ENCODE assay signal across 17 cellular contexts in the genomic region with DNA sequence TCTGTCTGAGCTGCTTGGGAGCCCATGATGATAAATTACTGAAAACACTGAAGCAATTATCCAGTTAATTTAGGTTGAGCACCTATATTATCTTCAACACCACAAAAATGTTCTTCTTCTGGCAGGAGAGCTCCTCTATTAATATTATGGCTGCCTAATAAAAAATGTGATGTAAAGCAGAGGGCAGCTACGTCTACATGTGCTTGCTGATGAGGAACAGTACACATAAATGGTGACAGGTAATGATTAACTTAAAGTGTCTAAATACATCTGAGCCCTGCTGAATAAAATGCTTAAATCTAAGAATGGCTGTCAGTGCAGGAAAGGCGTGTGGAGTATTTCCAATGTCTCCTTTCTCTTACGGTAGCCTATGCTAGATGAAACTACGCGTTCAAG.
DNase-seq lines count a peak whose midpoint lies in the region; ATAC-seq and TF ChIP-seq lines count a peak whose summit lies in the region.
"Had no signal": no experiment of that assay in that cellular context is flagged by ENCODE, and none has a peak within 500 bp of the region (broad histone marks: within the 10 kb centered on the region; RNA-seq: fewer than 3 reads in every experiment).

No MANE protein-coding gene starts in this region.

- peaks cover 6% of the 10 kb centered on the region for H3K4me1 ChIP-seq in left ventricle myocardium inferior
- H3K4me1 ChIP-seq in tibial artery, result peaks cover 0 to 7% (median 0%) of the 10 kb centered on the region in 4 donors
- H3K4me1 ChIP-seq: BLaER1, HAP-1 had no signal

- H3K9me3 ChIP-seq in left ventricle myocardium inferior (replicated peaks), result peaks cover 15% of the 10 kb centered on the region
- peaks cover 0 to 8% (median 0%) of the 10 kb centered on the region in 3 donors for H3K9me3 ChIP-seq in tibial artery
- H3K9me3 ChIP-seq: HAP-1 had no signal

- TF ChIP-seq CTCF in left ventricle myocardium inferior (IDR thresholded peaks at IDR 0.05; ENCODE audit: borderline replicate concordance) (no peak), tibial artery (IDR thresholded peaks at IDR 0.05) (no peak)

- H3K27ac ChIP-seq in left ventricle myocardium inferior (replicated peaks), result no peak overlapping the region
- H3K27ac ChIP-seq in tibial artery, result no peak overlapping the region
- H3K27ac ChIP-seq: BLaER1, C4-2B had no signal

- intact Hi-C loops in left ventricle myocardium superior (cut with micrococcal nuclease) (no loop called here), left ventricle myocardium inferior (cut with micrococcal nuclease) (no loop called here), tibial artery (cut with DNase I; ENCODE audit: low total_unique reads) (no loop called here)

- ATAC-seq in left ventricle myocardium superior (peak; percentile 47), GM19324 (IDR thresholded peaks at IDR 0.05; ENCODE audit: low FRiP score, unreplicated experiment) (no peak)
- ATAC-seq: CD8-positive, alpha-beta T cell had no signal

- DNase-seq in left ventricle myocardium superior (no peak), left ventricle myocardium inferior (no peak), DMS53 treated with DMSO at 0.1 percent for 48 hours (lab: John Stamatoyannopoulos, UW; ENCODE audit: unreplicated experiment) (peak; percentile 29), kidney tubule cell (ENCODE audit: low spot score) (peak; percentile 32), tibial artery (no peak)
- DNase-seq: Caco-2; CD4-positive, CD25-positive, alpha-beta regulatory T cell; CD8-positive, alpha-beta T cell; DMS153; DMS79 treated with DMSO at 0.1 percent for 48 hours; GF-D8; GOT3; HFFc6 had no signal

- no peaks in the 10 kb centered on the region for H3K27me3 ChIP-seq in left ventricle myocardium inferior (ENCODE audit: low read depth)
- no peaks in the 10 kb centered on the region for H3K27me3 ChIP-seq in tibial artery
- H3K27me3 ChIP-seq: BLaER1 had no signal

- H3K4me3 ChIP-seq in left ventricle myocardium inferior (no peak overlapping the region), tibial artery (no peak overlapping the region)
- H3K4me3 ChIP-seq: BLaER1, HAP-1 had no signal

- H3K36me3 ChIP-seq in left ventricle myocardium inferior (no peaks in the 10 kb centered on the region), tibial artery (no peaks in the 10 kb centered on the region)
- H3K36me3 ChIP-seq: BLaER1, HAP-1 had no signal

Comparison
In these comparisons a context has a peak if more than half of its experiments do, and no peak if none do; other contexts are left out.
1. DNase-seq: peak in DMS53 treated with DMSO at 0.1 percent for 48 hours (single experiment) and kidney tubule cell (single experiment); none in left ventricle myocardium superior (single experiment), left ventricle myocardium inferior (single experiment) and tibial artery (0 of 2).